ENCODE assay signal across 12 cellular contexts in genomic region chr17:20464854-20465414, GRCh38. TPM values are rescaled to one million over a fixed set of nuclear protein-coding genes. Genes with fewer than 3 reads are reported as not detected.
"Had no signal": no experiment of that assay in that cellular context is flagged by ENCODE, and none has a peak within 500 bp of the region (broad histone marks: within the 10 kb centered on the region; RNA-seq: fewer than 3 reads in every experiment).

No MANE protein-coding gene starts in this region.

RNA-seq across cellular contexts. Expression of gene LGALS9B, which starts 2.4 kb away (rescaled TPM):
- total RNA-seq: frontal cortex, kidney, left cardiac atrium, mammary epithelial cell, mesenteric fat pad, myocyte, neural crest cell, osteocyte, posterior vena cava, temporal lobe, upper lobe of right lung had no signal
- polyA plus RNA-seq: mammary epithelial cell, right cardiac atrium had no signal
